In genomic region chr19:51702754-51703654, GRCh38 we compare ENCODE assay signal across 9 cellular contexts. TPM values are rescaled to one million over a fixed set of nuclear protein-coding genes. Genes with fewer than 3 reads are reported as not detected.
DNase-seq lines count a peak whose midpoint lies in the region; ATAC-seq, FAIRE-seq and TF ChIP-seq lines count a peak whose summit lies in the region.
"Had no signal": no experiment of that assay in that cellular context is flagged by ENCODE, and none has a peak within 500 bp of the region (broad histone marks: within the 10 kb centered on the region; RNA-seq: fewer than 3 reads in every experiment).

No MANE protein-coding gene starts in this region.

- in situ Hi-C loops in K562 (cut with MboI) = no loop called here

- H3K9ac ChIP-seq in Loucy (ENCODE audit: low read depth, low read length, poor library complexity, severe bottlenecking) (no peak overlapping the region), K562 (ENCODE audit: insufficient read depth in 1 of 2, low read depth in 2 of 2, low read length in 2 of 2) (peak overlapping the region; percentile 93 to 100)

- H3K27ac ChIP-seq in K562 (ENCODE audit: extremely low read depth, low read depth, low read length) (peak overlapping the region; percentile 83), layer of hippocampus (ENCODE audit: low read depth, low read length) (peak overlapping the region; percentile 94), stomach (peak overlapping the region; percentile 93 to 98 (median 94))

- no peaks in the 10 kb centered on the region; the same call in 1 of the 2 replicates for H3K36me3 ChIP-seq in Loucy (ENCODE audit: insufficient read depth, low read length)
- peaks cover 47% of the 10 kb centered on the region; the same call in 2 of the 3 replicates for H3K36me3 ChIP-seq in K562 (ENCODE audit: control insufficient read depth, insufficient read depth, low read length)
- peaks cover 0 to 55% (median 37%) of the 10 kb centered on the region in 4 donors for H3K36me3 ChIP-seq in stomach

- H3K4me3 ChIP-seq in Loucy (ENCODE audit: low read length, poor library complexity, severe bottlenecking) = peak overlapping the region; percentile 96
- peak overlapping the region; percentile 74 for H3K4me3 ChIP-seq in K562
- H3K4me3 ChIP-seq in stomach = peak overlapping the region; percentile 55 to 66 (median 62)

- WGBS in K562 (ENCODE audit: insufficient coverage, low coverage, missing lambda C conversion rate) = 12% methylated on average over 46 of the region's 48 CpGs
- 15 to 30% (median 18%) methylated on average over 44 to 48 of the region's 48 CpGs for WGBS in stomach, 5 donors

- no peaks in the 10 kb centered on the region for H3K9me2 ChIP-seq in Loucy (replicated peaks; ENCODE audit: low read depth, low read length)

- peak; percentile 3; the same call in 1 of the 3 replicates for ATAC-seq in K562
- no peak for ATAC-seq in HG03159 (IDR thresholded peaks at IDR 0.05; ENCODE audit: unreplicated experiment)
- no peak for ATAC-seq in GM18868 (IDR thresholded peaks at IDR 0.05; ENCODE audit: unreplicated experiment)

- TF ChIP-seq RAD21 in K562 (CRISPR knock-in tag; conservative IDR thresholded peaks at IDR 0.05 in 1 of 2, IDR thresholded peaks at IDR 0.05 in 1 of 2) = no peak

- TF ChIP-seq CTCF in Loucy (conservative IDR thresholded peaks at IDR 0.05; ENCODE audit: low read length) = no peak
- TF ChIP-seq CTCF in K562 (IDR thresholded peaks at IDR 0.05 in 2 of 3, conservative IDR thresholded peaks at IDR 0.05 in 1 of 3; ENCODE audit: insufficient read depth in 2 of 3, low read depth in 1 of 3, low read length in 3 of 3) = no peak
- TF ChIP-seq CTCF in stomach (IDR thresholded peaks at IDR 0.05) = no peak

- no TSS peak for BruUV-seq in K562 (replicated peaks; lab: Mats Ljungman, UMichigan)

- DNase-seq in K562 (ENCODE audit: extremely low read depth in 1 of 4, low spot score in 3 of 4) (peak in 3 of 4 experiments; percentile 41 to 80 (median 53)), stomach (peak; percentile 56), NCI-H1092 (lab: John Stamatoyannopoulos, UW) (no peak), HCEC 1CT (no peak)

- H3K9me3 ChIP-seq in Loucy (ENCODE audit: insufficient read depth, low read depth, low read length) (no peaks in the 10 kb centered on the region), K562 (replicated peaks; ENCODE audit: control insufficient read depth, insufficient read depth, low read depth, low read length) (no peaks in the 10 kb centered on the region), stomach (no peaks in the 10 kb centered on the region)

- no peaks in the 10 kb centered on the region for H3F3A ChIP-seq in Loucy (ENCODE audit: low read depth)

- H4K20me1 ChIP-seq in Loucy (ENCODE audit: insufficient read depth, low read length, poor library complexity, severe bottlenecking) (peaks cover 7% of the 10 kb centered on the region), K562 (replicated peaks; ENCODE audit: control insufficient read depth, insufficient read depth, low read length) (no peaks in the 10 kb centered on the region)

- H3K4me1 ChIP-seq in Loucy (ENCODE audit: insufficient read depth, low read length, poor library complexity, severe bottlenecking) (peaks cover 7% of the 10 kb centered on the region), K562 (replicated peaks in 1 of 2; ENCODE audit: control insufficient read depth in 2 of 2, insufficient read depth in 2 of 2, low read length in 2 of 2) (peaks cover 34 to 43% of the 10 kb centered on the region in 2 experiments), stomach (peaks cover 29 to 48% (median 40%) of the 10 kb centered on the region in 4 donors)

- H3K27me3 ChIP-seq in Loucy (ENCODE audit: insufficient read depth, low read length, poor library complexity, severe bottlenecking) = no peaks in the 10 kb centered on the region
- no peaks in the 10 kb centered on the region for H3K27me3 ChIP-seq in K562 (ENCODE audit: control insufficient read depth in 2 of 2, insufficient read depth in 2 of 2, low read length in 2 of 2)
- H3K27me3 ChIP-seq in layer of hippocampus (ENCODE audit: control insufficient read depth, insufficient read depth, low read length) = no peaks in the 10 kb centered on the region
- no peaks in the 10 kb centered on the region for H3K27me3 ChIP-seq in stomach

- H3K4me2 ChIP-seq in Loucy (ENCODE audit: low read depth, low read length, poor library complexity, severe bottlenecking) (peak overlapping the region; percentile 95), K562 (ENCODE audit: insufficient read depth, low read length) (peak overlapping the region; percentile 87)

- H2AFZ ChIP-seq in Loucy (ENCODE audit: low read length) (no peak overlapping the region), K562 (ENCODE audit: low read depth, low read length) (peak overlapping the region; percentile 89)

- TF ChIP-seq EP300 in K562 (IDR thresholded peaks at IDR 0.05; ENCODE audit: low read length) = no peak
- no peak for TF ChIP-seq EP300 in stomach (IDR thresholded peaks at IDR 0.05)

- CTCF ChIA-PET in K562 (lab: Yijun Ruan, JAX; ENCODE audit: low intra/inter-chr PET ratio) = no interaction called here

- POLR2A ChIA-PET in K562 (lab: Yijun Ruan, JAX) = interaction anchor here (0.6 to 1.7 kb wide), 7 partner anchors 8 to 767 kb away, joined by 3 to 4 read pairs (median 3); no protein-coding TSS in a partner anchor

- H3K79me2 ChIP-seq in Loucy (ENCODE audit: insufficient read depth, low read length) = peaks cover 13% of the 10 kb centered on the region
- peaks cover 22% of the 10 kb centered on the region for H3K79me2 ChIP-seq in K562 (ENCODE audit: control insufficient read depth, insufficient read depth, low read length)

- intact Hi-C loops in K562 (cut with micrococcal nuclease) = loop anchor here (5.0 kb wide), 2 partner anchors 74 to 94 kb away; partner anchors contain the start of gene FPR3
- intact Hi-C loops in stomach (cut with DNase I; ENCODE audit: low total_unique reads) = no loop called here

- no peak for TF ChIP-seq POLR2A in K562 (conservative IDR thresholded peaks at IDR 0.05)
- no peak for TF ChIP-seq POLR2A in stomach (IDR thresholded peaks at IDR 0.05)

- no peaks in the 10 kb centered on the region for H3K9me1 ChIP-seq in K562 (ENCODE audit: control insufficient read depth, insufficient read depth, low read length)

- peak; percentile 11 for FAIRE-seq in K562 (lab: Jason Lieb, UNC)

RNA-seq across cellular contexts. Expression of gene SPACA6, which starts 9.9 kb away (rescaled TPM):
- total RNA-seq in K562 (2011; cell fraction: chromatin; rRNA removed; ENCODE audit: low replicate concordance) = 25.4 and 53.9 TPM in 2 replicates
- 33.2 and 42.4 TPM in 2 replicates for total RNA-seq in K562 (2011; cell fraction: nucleolus; rRNA removed)
- total RNA-seq in K562 (2011; cell fraction: nucleoplasm; rRNA removed) = 38.6 and 44.8 TPM in 2 replicates
- total RNA-seq in K562 (2014; rRNA removed) (11.4 and 15.6 TPM in 2 replicates), K562 (2014; rRNA removed; fragmentation: Illumina TruSeq; extraction: Trizol) (3.0 and 3.4 TPM in 2 replicates), K562 (2015; rRNA removed; fragmentation: Illumina TruSeq; extraction: Trizol) (5.8 TPM in 2 replicates), K562 (2021) (14.2 and 16.2 TPM in 2 replicates), stomach (100 to 1,000 TPM in 1 of 5 donors, 1 to 10 TPM in 4; 1.2 to 151 (median 3.9) TPM)
- polyA plus RNA-seq in K562 (2011; rRNA removed) (7.3 and 10.9 TPM in 2 replicates), K562 (2014; fragmentation: Illumina TruSeq; extraction: Trizol) (5.9 and 6.2 TPM in 2 replicates), K562 (2014; fragmentation: Nextera tagmentation; extraction: Ambion mirVana) (1 to 10 TPM; 1.3 to 1.4 TPM), K562 (2014; rRNA removed) (17.3 and 27.0 TPM in 2 replicates), stomach (10 to 100 TPM; 11.2 to 26.7 (median 19.8) TPM)
- polyA plus RNA-seq in K562 (2011; cell fraction: cytosol; rRNA removed) = 5.7 and 10.0 TPM in 2 replicates
- polyA plus RNA-seq in K562 (2011; cell fraction: nucleus; rRNA removed) = 60.9 and 80.4 TPM in 2 replicates
- polyA plus RNA-seq in K562 (2012) = 17.3 and 20.1 TPM in 2 replicates
- 3.5 and 4.2 TPM in 2 replicates for polyA minus RNA-seq in K562 (2011; rRNA and poly(A)+ RNA removed)
- polyA minus RNA-seq in K562 (2011; cell fraction: cytosol; rRNA and poly(A)+ RNA removed) = 1.4 and 5.6 TPM in 2 replicates
- 13.5 and 14.4 TPM in 2 replicates for polyA minus RNA-seq in K562 (2011; cell fraction: nucleus; rRNA and poly(A)+ RNA removed)

RNA-seq across cellular contexts. Expression of gene HAS1, which starts 20.8 kb away (rescaled TPM):
- 0.65 and 0.79 TPM in 2 replicates for total RNA-seq in K562 (2011; cell fraction: chromatin; rRNA removed; ENCODE audit: low replicate concordance)
- 0.53 and 1.3 TPM in 2 replicates for total RNA-seq in K562 (2011; cell fraction: nucleolus; rRNA removed)
- 0.51 TPM in 1 of 2 replicates, not detected in the other for total RNA-seq in K562 (2011; cell fraction: nucleoplasm; rRNA removed)
- not detected in 2 replicates for total RNA-seq in K562 (2014; rRNA removed)
- total RNA-seq in K562 (2014; rRNA removed; fragmentation: Illumina TruSeq; extraction: Trizol) = not detected in 2 replicates
- total RNA-seq in K562 (2015; rRNA removed; fragmentation: Illumina TruSeq; extraction: Trizol) = 0.08 TPM in 1 of 2 replicates, not detected in the other
- total RNA-seq in K562 (2021) = 0.09 and 0.18 TPM in 2 replicates
- 0.22 and 0.27 TPM in 2 replicates for polyA plus RNA-seq in K562 (2011; rRNA removed)
- polyA plus RNA-seq in K562 (2011; cell fraction: cytosol; rRNA removed) = 0.28 and 1.00 TPM in 2 replicates
- polyA plus RNA-seq in K562 (2011; cell fraction: nucleus; rRNA removed) = 0.13 and 0.61 TPM in 2 replicates
- 0.18 and 0.22 TPM in 2 replicates for polyA plus RNA-seq in K562 (2012)
- polyA plus RNA-seq in K562 (2014; fragmentation: Illumina TruSeq; extraction: Trizol) = not detected in 2 replicates
- polyA plus RNA-seq in K562 (2014; fragmentation: Nextera tagmentation; extraction: Ambion mirVana) = not detected
- 0.05 TPM in 1 of 2 replicates, not detected in the other for polyA plus RNA-seq in K562 (2014; rRNA removed)
- 0.28 TPM in 1 of 2 replicates, not detected in the other for polyA minus RNA-seq in K562 (2011; rRNA and poly(A)+ RNA removed)
- polyA minus RNA-seq in K562 (2011; cell fraction: cytosol; rRNA and poly(A)+ RNA removed) = not detected in 2 replicates
- polyA minus RNA-seq in K562 (2011; cell fraction: nucleus; rRNA and poly(A)+ RNA removed) = not detected in 2 replicates
- total RNA-seq in stomach = 1 to 10 TPM in 1 of 5 donors, not detected in 4; 7.2 TPM
- polyA plus RNA-seq in stomach = under 1 TPM in 2 of 3 donors, not detected in 1; 0.05 to 0.25 TPM

RNA-seq across cellular contexts. Expression of gene FPR1, which starts 48.7 kb away (rescaled TPM):
- total RNA-seq in K562 (2011; cell fraction: chromatin; rRNA removed; ENCODE audit: low replicate concordance) = not detected in 2 replicates
- not detected in 2 replicates for total RNA-seq in K562 (2011; cell fraction: nucleolus; rRNA removed)
- not detected in 2 replicates for total RNA-seq in K562 (2011; cell fraction: nucleoplasm; rRNA removed)
- total RNA-seq in K562 (2014; rRNA removed) = not detected in 2 replicates
- not detected in 2 replicates for total RNA-seq in K562 (2014; rRNA removed; fragmentation: Illumina TruSeq; extraction: Trizol)
- total RNA-seq in K562 (2015; rRNA removed; fragmentation: Illumina TruSeq; extraction: Trizol) = 0.25 TPM in 1 of 2 replicates, not detected in the other
- total RNA-seq in K562 (2021) = 0.18 TPM in 1 of 2 replicates, not detected in the other
- 0.04 TPM in 1 of 2 replicates, not detected in the other for polyA plus RNA-seq in K562 (2011; rRNA removed)
- 0.07 and 0.12 TPM in 2 replicates for polyA plus RNA-seq in K562 (2011; cell fraction: cytosol; rRNA removed)
- not detected in 2 replicates for polyA plus RNA-seq in K562 (2011; cell fraction: nucleus; rRNA removed)
- 0.07 and 0.19 TPM in 2 replicates for polyA plus RNA-seq in K562 (2012)
- 0.06 and 0.12 TPM in 2 replicates for polyA plus RNA-seq in K562 (2014; fragmentation: Illumina TruSeq; extraction: Trizol)
- under 1 TPM; 0.10 to 0.14 TPM for polyA plus RNA-seq in K562 (2014; fragmentation: Nextera tagmentation; extraction: Ambion mirVana)
- polyA plus RNA-seq in K562 (2014; rRNA removed) = 1.7 TPM in 1 of 2 replicates, not detected in the other
- 0.14 and 0.15 TPM in 2 replicates for polyA minus RNA-seq in K562 (2011; rRNA and poly(A)+ RNA removed)
- not detected in 2 replicates for polyA minus RNA-seq in K562 (2011; cell fraction: cytosol; rRNA and poly(A)+ RNA removed)
- polyA minus RNA-seq in K562 (2011; cell fraction: nucleus; rRNA and poly(A)+ RNA removed) = not detected in 2 replicates
- 10 to 100 TPM in 1 of 5 donors, 1 to 10 TPM in 3, not detected in 1; 7.0 to 10.5 (median 8.5) TPM for total RNA-seq in stomach
- 1 to 10 TPM; 1.7 to 7.5 (median 1.8) TPM for polyA plus RNA-seq in stomach
- total RNA-seq: lung microvascular endothelial cell had no signal

RNA-seq across cellular contexts. Expression of gene SIGLEC14, which starts 56.4 kb away (rescaled TPM):
- not detected in 2 replicates for total RNA-seq in K562 (2011; cell fraction: chromatin; rRNA removed; ENCODE audit: low replicate concordance)
- total RNA-seq in K562 (2011; cell fraction: nucleolus; rRNA removed) = not detected in 2 replicates
- not detected in 2 replicates for total RNA-seq in K562 (2011; cell fraction: nucleoplasm; rRNA removed)
- total RNA-seq in K562 (2014; rRNA removed) (not detected in 2 replicates), K562 (2014; rRNA removed; fragmentation: Illumina TruSeq; extraction: Trizol) (not detected in 2 replicates), K562 (2015; rRNA removed; fragmentation: Illumina TruSeq; extraction: Trizol) (0.19 TPM in 1 of 2 replicates, not detected in the other), K562 (2021) (not detected in 2 replicates), stomach (1 to 10 TPM in 3 of 5 donors, not detected in 2; 2.0 to 5.4 (median 2.8) TPM)
- polyA plus RNA-seq in K562 (2011; rRNA removed) (not detected in 2 replicates), K562 (2014; fragmentation: Illumina TruSeq; extraction: Trizol) (not detected in 2 replicates), K562 (2014; fragmentation: Nextera tagmentation; extraction: Ambion mirVana) (not detected), K562 (2014; rRNA removed) (not detected in 2 replicates), stomach (1 to 10 TPM in 1 of 3 donors, under 1 TPM in 1, not detected in 1; 0.55 to 1.8 TPM)
- 0.07 TPM in 1 of 2 replicates, not detected in the other for polyA plus RNA-seq in K562 (2011; cell fraction: cytosol; rRNA removed)
- not detected in 2 replicates for polyA plus RNA-seq in K562 (2011; cell fraction: nucleus; rRNA removed)
- 0.22 and 1.0 TPM in 2 replicates for polyA plus RNA-seq in K562 (2012)
- polyA minus RNA-seq in K562 (2011; rRNA and poly(A)+ RNA removed) = not detected in 2 replicates
- polyA minus RNA-seq in K562 (2011; cell fraction: cytosol; rRNA and poly(A)+ RNA removed) = not detected in 2 replicates
- not detected in 2 replicates for polyA minus RNA-seq in K562 (2011; cell fraction: nucleus; rRNA and poly(A)+ RNA removed)
- total RNA-seq: lung microvascular endothelial cell had no signal

RNA-seq across cellular contexts. Expression of gene FPR2, which starts 58.0 kb away (rescaled TPM):
- total RNA-seq in K562 (2011; cell fraction: chromatin; rRNA removed; ENCODE audit: low replicate concordance) = not detected in 2 replicates
- not detected in 2 replicates for total RNA-seq in K562 (2011; cell fraction: nucleolus; rRNA removed)
- total RNA-seq in K562 (2011; cell fraction: nucleoplasm; rRNA removed) = not detected in 2 replicates
- not detected in 2 replicates for total RNA-seq in K562 (2014; rRNA removed)
- total RNA-seq in K562 (2014; rRNA removed; fragmentation: Illumina TruSeq; extraction: Trizol) = not detected in 2 replicates
- not detected in 2 replicates for total RNA-seq in K562 (2015; rRNA removed; fragmentation: Illumina TruSeq; extraction: Trizol)
- not detected in 2 replicates for total RNA-seq in K562 (2021)
- not detected in 2 replicates for polyA plus RNA-seq in K562 (2011; rRNA removed)
- 0.07 TPM in 1 of 2 replicates, not detected in the other for polyA plus RNA-seq in K562 (2011; cell fraction: cytosol; rRNA removed)
- polyA plus RNA-seq in K562 (2011; cell fraction: nucleus; rRNA removed) = not detected in 2 replicates
- 0.04 and 0.12 TPM in 2 replicates for polyA plus RNA-seq in K562 (2012)
- polyA plus RNA-seq in K562 (2014; fragmentation: Illumina TruSeq; extraction: Trizol) = not detected in 2 replicates
- under 1 TPM; 0.03 to 0.07 TPM for polyA plus RNA-seq in K562 (2014; fragmentation: Nextera tagmentation; extraction: Ambion mirVana)
- polyA plus RNA-seq in K562 (2014; rRNA removed) = 0.15 and 0.19 TPM in 2 replicates
- polyA minus RNA-seq in K562 (2011; rRNA and poly(A)+ RNA removed) = not detected in 2 replicates
- polyA minus RNA-seq in K562 (2011; cell fraction: cytosol; rRNA and poly(A)+ RNA removed) = not detected in 2 replicates
- not detected in 2 replicates for polyA minus RNA-seq in K562 (2011; cell fraction: nucleus; rRNA and poly(A)+ RNA removed)
- 1 to 10 TPM in 2 of 5 donors, under 1 TPM in 1, not detected in 2; 0.58 to 1.7 (median 1.3) TPM for total RNA-seq in stomach
- polyA plus RNA-seq in stomach = 1 to 10 TPM in 2 of 3 donors, under 1 TPM in 1; 0.48 to 2.9 (median 1.4) TPM
- total RNA-seq: lung microvascular endothelial cell had no signal

Comparison
In these comparisons a context has a peak if more than half of its experiments do, and no peak if none do; other contexts are left out.
1. DNase-seq: peak in K562 (3 of 4) and stomach (single experiment); none in NCI-H1092 (single experiment) and HCEC 1CT (single experiment).
2. Peak in every context shown above with its lines, with median percentiles within 50 percentile points of each other: H3K4me3 ChIP-seq and H3K27ac ChIP-seq.